In the genomic region with DNA sequence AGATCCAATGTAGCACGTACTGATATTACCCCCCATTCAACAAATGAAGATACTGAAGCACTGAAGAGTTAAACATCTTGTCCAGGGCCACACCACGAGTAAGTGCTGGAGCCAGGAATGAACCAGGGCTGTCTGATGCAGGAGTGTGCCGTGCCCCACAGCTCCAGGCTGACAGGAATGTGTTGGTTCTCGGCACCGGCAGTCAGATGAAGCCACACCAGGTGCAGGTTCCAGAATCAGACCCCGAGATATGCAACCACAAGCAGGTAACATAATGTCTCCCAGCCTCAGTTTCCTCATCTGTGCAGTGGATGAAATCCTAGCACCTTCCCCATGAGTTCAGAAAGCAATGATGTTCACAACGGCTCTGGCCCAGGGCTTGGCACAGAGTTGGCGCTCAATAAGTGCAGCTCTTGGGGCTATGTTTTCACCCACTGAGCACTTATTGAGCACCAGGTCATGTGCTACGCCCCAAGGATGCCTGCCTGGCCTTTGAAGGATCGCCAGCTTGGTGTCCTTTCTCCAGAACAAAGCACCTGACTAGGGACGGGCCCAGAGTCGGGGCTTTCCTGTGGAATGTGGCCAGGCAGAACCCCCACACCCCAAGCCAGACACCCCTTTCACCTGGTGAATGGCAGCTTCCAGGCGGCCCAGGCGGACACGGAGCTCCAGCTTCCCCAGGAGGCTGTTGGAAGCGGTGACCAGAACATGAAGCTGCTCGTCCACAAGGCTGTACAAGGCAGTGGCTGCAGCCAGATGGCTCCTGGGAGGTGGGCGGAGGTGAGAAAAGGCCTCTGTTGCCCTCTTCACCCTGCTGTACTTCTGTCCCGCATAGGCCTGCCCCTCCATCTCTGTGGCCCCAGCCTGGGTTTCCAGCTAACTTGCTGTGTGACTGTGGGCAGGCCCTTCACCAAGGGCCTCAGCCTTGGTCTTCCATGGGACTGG, we compare ENCODE assay signal across 14 cellular contexts. TPM values are rescaled to one million over a fixed set of nuclear protein-coding genes. Genes with fewer than 3 reads are reported as not detected.
"Had no signal": no experiment of that assay in that cellular context is flagged by ENCODE, and none has a peak within 500 bp of the region (broad histone marks: within the 10 kb centered on the region; RNA-seq: fewer than 3 reads in every experiment).

No MANE protein-coding gene starts in this region.

- H3K9me3 ChIP-seq: ovary, suprapubic skin, upper lobe of left lung had no signal

- H3K27me3 ChIP-seq: foreskin keratinocyte, ovary, suprapubic skin, upper lobe of left lung had no signal

- DNase-seq: activated CD4-positive, alpha-beta T cell treated with anti-CD3 and anti-CD28 coated beads, Interleukin-2, amount 50 U/mL, for 1 hour; activated naive CD4-positive, alpha-beta T cell; activated naive CD8-positive, alpha-beta T cell treated with anti-CD3 and anti-CD28 coated beads, Interleukin-2, amount 10 ng/mL, durations not matched to agents 7 days and 5 days; activated T-cell treated with anti-CD3 and anti-CD28 coated beads for 4 hours; cerebellar nuclear complex; effector memory CD4-positive, alpha-beta T cell; foreskin keratinocyte; glutamatergic neuron; nephron progenitor cell; stimulated activated CD4-positive, alpha-beta T cell treated with anti-CD3 and anti-CD28 coated beads, Interleukin-4, amount 100 ng/mL, for 24 hours; stimulated activated naive CD4-positive, alpha-beta T cell treated with Interleukin-2 at 50 U/mL for 16 hours had no signal

- H3K27ac ChIP-seq: foreskin keratinocyte, ovary, suprapubic skin, upper lobe of left lung had no signal

- ATAC-seq: foreskin keratinocyte had no signal

- H3K4me3 ChIP-seq: ovary, suprapubic skin, upper lobe of left lung had no signal

- H3K36me3 ChIP-seq: ovary, suprapubic skin, upper lobe of left lung had no signal

RNA-seq across cellular contexts. Expression of a gene that starts 41.3 kb away (rescaled TPM):
- total RNA-seq: activated naive CD8-positive, alpha-beta T cell treated with anti-CD3 and anti-CD28 coated beads, Interleukin-2, amount 10 ng/mL, durations not matched to agents 7 days and 5 days had no signal
